ENCODE assay signal across 1 cellular context in genomic region chr17:50953831-50954601, GRCh38.
TF ChIP-seq lines count a peak whose summit lies in the region.

No MANE protein-coding gene starts in this region.

TF ChIP-seq in HepG2, 621 proteins besides CTCF, POLR2A, EP300 and RAD21 (continued from another document and continues in another):
- TF ChIP-seq TFAP4 (IDR thresholded peaks at IDR 0.05; ENCODE audit: borderline replicate concordance, low read depth) (peak; percentile 18; the same call in 1 of the 2 replicates), GLI4 (CRISPR knock-in tag; IDR thresholded peaks at IDR 0.05; ENCODE audit: borderline replicate concordance) (no peak), CEBPG (CRISPR knock-in tag; IDR thresholded peaks at IDR 0.05) (no peak), MEIS2 (CRISPR knock-in tag; IDR thresholded peaks at IDR 0.05) (peak; percentile 52; the same call in 1 of the 2 replicates), EEA1 (CRISPR knock-in tag; IDR thresholded peaks at IDR 0.05; ENCODE audit: borderline replicate concordance) (peak; percentile 58; the same call in 1 of the 2 replicates), GABPA (IDR thresholded peaks at IDR 0.05; ENCODE audit: low read depth, low read length) (no peak), GABPA (CRISPR knock-in tag; IDR thresholded peaks at IDR 0.05; ENCODE audit: low read depth) (no peak), THAP9 (CRISPR knock-in tag; IDR thresholded peaks at IDR 0.05; ENCODE audit: borderline replicate concordance) (peak; percentile 40; the same call in 1 of the 2 replicates), ZSCAN29 (CRISPR knock-in tag; conservative IDR thresholded peaks at IDR 0.05) (no peak), ZNF597 (CRISPR knock-in tag; IDR thresholded peaks at IDR 0.05) (no peak), ZNF292 (CRISPR knock-in tag; IDR thresholded peaks at IDR 0.05; ENCODE audit: borderline replicate concordance, low read depth) (peak; percentile 50; the same call in 1 of the 2 replicates), ZBTB33 (CRISPR knock-in tag; IDR thresholded peaks at IDR 0.05) (peak; percentile 99), SALL1 (CRISPR knock-in tag; IDR thresholded peaks at IDR 0.05) (peak; percentile 38), HDAC2 (CRISPR knock-in tag; IDR thresholded peaks at IDR 0.05) (peak; percentile 34; the same call in 1 of the 2 replicates), ZBTB38 (CRISPR knock-in tag; IDR thresholded peaks at IDR 0.05) (peak; percentile 100), ZNF280B (CRISPR knock-in tag; IDR thresholded peaks at IDR 0.05; ENCODE audit: borderline replicate concordance) (0 out of 2 replicates have a peak, but pooled peaks have one; percentile 11), TAF1 (CRISPR knock-in tag; IDR thresholded peaks at IDR 0.05) (0 out of 2 replicates have a peak, but pooled peaks have one; percentile 15), YEATS4 (CRISPR knock-in tag; IDR thresholded peaks at IDR 0.05; ENCODE audit: borderline replicate concordance) (no peak), PATZ1 (CRISPR knock-in tag; IDR thresholded peaks at IDR 0.05) (peak; percentile 39; the same call in 1 of the 2 replicates), ZFP91 (CRISPR knock-in tag; IDR thresholded peaks at IDR 0.05; ENCODE audit: borderline replicate concordance) (0 out of 2 replicates have a peak, but pooled peaks have one; percentile 18), SAP130 (CRISPR knock-in tag; IDR thresholded peaks at IDR 0.05; ENCODE audit: low read depth) (peak; percentile 27; the same call in 1 of the 2 replicates), ZNF574 (CRISPR knock-in tag; IDR thresholded peaks at IDR 0.05) (0 out of 2 replicates have a peak, but pooled peaks have one; percentile 32), HNF1B (CRISPR knock-in tag; IDR thresholded peaks at IDR 0.05) (peak; percentile 54), ZFP90 (CRISPR knock-in tag; IDR thresholded peaks at IDR 0.05; ENCODE audit: borderline replicate concordance) (0 out of 2 replicates have a peak, but pooled peaks have one; percentile 14), TP53 (CRISPR knock-in tag; conservative IDR thresholded peaks at IDR 0.05) (peak; percentile 99), PAXIP1 (CRISPR knock-in tag; conservative IDR thresholded peaks at IDR 0.05) (0 out of 2 replicates have a peak, but pooled peaks have one; percentile 35), MTA1 (CRISPR knock-in tag; IDR thresholded peaks at IDR 0.05; ENCODE audit: borderline replicate concordance) (peak; percentile 60; the same call in 1 of the 2 replicates), MED1 (CRISPR knock-in tag; IDR thresholded peaks at IDR 0.05) (peak; percentile 43; the same call in 1 of the 2 replicates), POGZ (CRISPR knock-in tag; IDR thresholded peaks at IDR 0.05) (0 out of 2 replicates have a peak, but pooled peaks have one; percentile 15), MAX (IDR thresholded peaks at IDR 0.05) (peak; percentile 59), MYC (CRISPR knock-in tag; IDR thresholded peaks at IDR 0.05; ENCODE audit: borderline replicate concordance) (peak; percentile 32; the same call in 1 of the 2 replicates)
